20 cellular contexts compared by ENCODE assay signal in the genomic region with DNA sequence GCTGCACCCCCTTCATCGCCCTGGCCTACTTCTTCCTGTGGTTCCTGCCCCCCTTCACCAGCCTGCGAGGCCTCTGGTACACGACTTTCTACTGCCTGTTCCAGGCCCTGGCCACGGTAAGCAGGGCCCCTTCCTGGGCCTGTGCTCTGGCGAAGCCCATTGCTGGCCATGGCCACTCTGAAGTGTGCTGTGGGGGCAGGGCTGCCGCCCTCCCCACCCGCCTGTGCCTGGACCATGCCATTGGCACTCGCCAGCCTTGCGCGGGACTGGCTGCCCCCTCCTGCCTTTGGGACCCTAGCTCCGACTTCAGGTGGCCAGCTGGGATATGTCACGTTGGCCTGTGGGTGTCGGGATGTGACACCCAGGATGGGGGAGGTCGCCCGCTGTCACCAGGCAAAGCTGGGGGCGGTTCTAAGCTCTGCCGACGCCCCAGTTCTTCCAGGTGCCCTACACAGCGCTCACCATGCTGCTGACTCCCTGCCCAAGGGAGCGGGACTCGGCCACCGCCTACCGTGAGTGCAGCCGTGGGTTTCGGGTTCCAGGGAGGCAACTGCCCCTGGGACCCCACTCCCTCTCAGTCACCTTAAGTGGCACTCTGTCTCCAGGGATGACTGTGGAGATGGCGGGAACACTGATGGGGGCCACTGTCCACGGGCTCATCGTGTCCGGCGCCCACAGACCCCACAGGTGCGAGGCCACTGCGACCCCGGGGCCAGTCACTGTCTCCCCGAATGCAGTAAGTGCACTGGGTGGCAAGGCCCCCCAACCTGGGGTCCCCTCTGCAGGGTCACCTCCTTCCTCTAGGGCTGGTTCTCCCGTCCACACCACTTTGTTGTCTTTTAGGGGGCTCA. TPM values are rescaled to one million over a fixed set of nuclear protein-coding genes. Genes with fewer than 3 reads are reported as not detected.
"Had no signal": no experiment of that assay in that cellular context is flagged by ENCODE, and none has a peak within 500 bp of the region (broad histone marks: within the 10 kb centered on the region; RNA-seq: fewer than 3 reads in every experiment).

No MANE protein-coding gene starts in this region.

- H3K36me3 ChIP-seq: adrenal gland, lower lobe of right lung, pancreas, sigmoid colon had no signal

- H3K4me1 ChIP-seq: adrenal gland, lower lobe of right lung, pancreas, sigmoid colon, stomach had no signal

- FAIRE-seq: astrocyte, islet of Langerhans, pancreas had no signal

- H3K27ac ChIP-seq: adrenal gland, foreskin keratinocyte, lower lobe of right lung, pancreas, sigmoid colon, stomach, WERI-Rb-1 had no signal

- H3K4me1 Mint-ChIP-seq: stimulated activated effector memory CD8-positive, alpha-beta T cell treated with anti-CD3 and anti-CD28 coated beads, Interleukin-12 subunit alpha, Interleukin-12 subunit beta, amount 100 ng/mL, for 72 hours had no signal

- DNase-seq: activated CD4-positive, alpha-beta T cell treated with anti-CD3 and anti-CD28 coated beads, Interleukin-2, amount 50 U/mL, for 4 hours; activated gamma-delta T cell treated with Interleukin-2 at 50 U/mL for 16 hours; adrenal gland; dermis blood vessel endothelial cell; effector memory CD4-positive, alpha-beta T cell; foreskin keratinocyte; hippocampal formation; left cardiac atrium; lower lobe of right lung; sigmoid colon; stimulated activated CD4-positive, alpha-beta T cell treated with anti-CD3 and anti-CD28 coated beads, Interleukin-4, amount 100 ng/mL, for 24 hours; stomach; WERI-Rb-1 had no signal

- H3K4me3 ChIP-seq: adrenal gland, lower lobe of right lung, pancreas, sigmoid colon, stomach had no signal

- ATAC-seq: foreskin keratinocyte, left cardiac atrium, pancreas had no signal

- H3K36me3 Mint-ChIP-seq: activated naive CD4-positive, alpha-beta T cell treated with anti-CD3 and anti-CD28 coated beads, Interleukin-2, amount 50 U/mL, for 72 hours; stimulated activated effector memory CD8-positive, alpha-beta T cell treated with anti-CD3 and anti-CD28 coated beads, Interleukin-12 subunit alpha, Interleukin-12 subunit beta, amount 100 ng/mL, for 72 hours; type B pancreatic cell had no signal

- H3K9me3 Mint-ChIP-seq: activated naive CD4-positive, alpha-beta T cell treated with anti-CD3 and anti-CD28 coated beads, Interleukin-2, amount 50 U/mL, for 72 hours; stimulated activated effector memory CD8-positive, alpha-beta T cell treated with anti-CD3 and anti-CD28 coated beads, Interleukin-12 subunit alpha, Interleukin-12 subunit beta, amount 100 ng/mL, for 72 hours; type B pancreatic cell had no signal

- H3K4me3 Mint-ChIP-seq: stimulated activated effector memory CD8-positive, alpha-beta T cell treated with anti-CD3 and anti-CD28 coated beads, Interleukin-12 subunit alpha, Interleukin-12 subunit beta, amount 100 ng/mL, for 72 hours; type B pancreatic cell had no signal

- H3K27ac Mint-ChIP-seq: stimulated activated effector memory CD8-positive, alpha-beta T cell treated with anti-CD3 and anti-CD28 coated beads, Interleukin-12 subunit alpha, Interleukin-12 subunit beta, amount 100 ng/mL, for 72 hours; type B pancreatic cell had no signal

- H3K27me3 ChIP-seq: adrenal gland, pancreas had no signal

- H3K9me3 ChIP-seq: adrenal gland, lower lobe of right lung, pancreas, sigmoid colon, stomach had no signal

RNA-seq across cellular contexts. Expression of a gene that starts 7.2 kb away (rescaled TPM):
- total RNA-seq: myocyte, sigmoid colon, stomach had no signal
